ENCODE assay signal across 24 cellular contexts in the genomic region with DNA sequence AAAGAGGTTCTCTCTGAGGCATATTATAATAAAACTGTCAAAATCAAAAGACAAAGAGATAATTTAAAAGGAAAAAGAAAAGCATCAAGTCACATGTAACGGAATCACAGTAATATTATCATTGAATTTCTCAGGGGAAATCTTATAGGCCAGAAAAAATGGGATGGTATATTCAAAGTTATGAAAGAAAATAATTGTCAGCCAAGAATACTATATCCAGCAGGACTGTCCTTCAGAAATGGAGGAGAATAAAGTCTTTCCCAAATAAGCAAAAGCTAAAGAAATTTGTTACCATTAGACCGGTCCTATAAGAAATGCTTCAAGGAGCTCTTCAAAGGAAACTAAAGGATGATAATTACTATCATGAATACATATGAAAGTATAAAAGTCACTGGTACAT.
"Had no signal": no experiment of that assay in that cellular context is flagged by ENCODE, and none has a peak within 500 bp of the region (broad histone marks: within the 10 kb centered on the region; RNA-seq: fewer than 3 reads in every experiment).

No MANE protein-coding gene starts in this region.

- H3K36me3 ChIP-seq: stomach, suprapubic skin, thoracic aorta, thyroid gland, tibial artery, tibial nerve, transverse colon, upper lobe of left lung, upper lobe of right lung, uterus, vagina had no signal

- H3K4me1 ChIP-seq: stomach, suprapubic skin, testis, thyroid gland, tibial artery, tibial nerve, transverse colon, upper lobe of left lung, upper lobe of right lung, uterus, vagina had no signal

- H3K9me3 ChIP-seq: testis, thyroid gland, vagina had no signal

- H3K27ac ChIP-seq: stomach, suprapubic skin, testis, thoracic aorta, thyroid gland, tibial artery, tibial nerve, transverse colon, upper lobe of left lung, upper lobe of right lung, uterus, vagina had no signal

- H3K4me3 ChIP-seq: stomach, suprapubic skin, testis, thoracic aorta, thyroid gland, tibial artery, tibial nerve, transverse colon, upper lobe of left lung, upper lobe of right lung, uterus, vagina had no signal

- DNase-seq: stimulated activated CD4-positive, alpha-beta T cell treated with anti-CD3 and anti-CD28 coated beads, Interleukin-2, amount 100 ng/mL, for 48 hours; stimulated activated CD4-positive, alpha-beta T cell treated with anti-CD3 and anti-CD28 coated beads, Interleukin-4, amount 100 ng/mL, for 1 hour; stimulated activated CD4-positive, alpha-beta T cell treated with anti-CD3 and anti-CD28 coated beads, Interleukin-4, amount 100 ng/mL, for 24 hours; stimulated activated CD4-positive, alpha-beta T cell treated with anti-CD3 and anti-CD28 coated beads, Interleukin-4, amount 100 ng/mL, for 4 hours; stimulated activated CD8-positive, alpha-beta memory T cell treated with anti-CD3 and anti-CD28 coated beads, Interleukin-4, amount 100 ng/mL, for 48 hours; stimulated activated naive B cell treated with anti-CD40 and anti-IgM and Interleukin-4, amounts not matched to agents 10 μg/mL and 1 μg/mL and 100 μg/mL, for 72 hours; stimulated activated naive CD4-positive, alpha-beta T cell; stimulated activated naive CD4-positive, alpha-beta T cell treated with Interleukin-2 at 50 U/mL for 16 hours; stimulated activated naive CD8-positive, alpha-beta T cell treated with anti-CD3 and anti-CD28 coated beads, Interleukin-15, amount 100 ng/mL, for 72 hours; stimulated activated naive CD8-positive, alpha-beta T cell treated with anti-CD3 and anti-CD28 coated beads, Interleukin-15, Interleukin-2, amounts not matched to agents 100 U/mL and 50 U/mL, for 24 hours; stomach; substantia nigra; testis; thyroid gland; tibial artery; transverse colon; trophoblast cell; upper lobe of left lung; upper lobe of right lung; uterus had no signal
